Comparison of ENCODE assay signal across 8 cellular contexts in the genomic region with DNA sequence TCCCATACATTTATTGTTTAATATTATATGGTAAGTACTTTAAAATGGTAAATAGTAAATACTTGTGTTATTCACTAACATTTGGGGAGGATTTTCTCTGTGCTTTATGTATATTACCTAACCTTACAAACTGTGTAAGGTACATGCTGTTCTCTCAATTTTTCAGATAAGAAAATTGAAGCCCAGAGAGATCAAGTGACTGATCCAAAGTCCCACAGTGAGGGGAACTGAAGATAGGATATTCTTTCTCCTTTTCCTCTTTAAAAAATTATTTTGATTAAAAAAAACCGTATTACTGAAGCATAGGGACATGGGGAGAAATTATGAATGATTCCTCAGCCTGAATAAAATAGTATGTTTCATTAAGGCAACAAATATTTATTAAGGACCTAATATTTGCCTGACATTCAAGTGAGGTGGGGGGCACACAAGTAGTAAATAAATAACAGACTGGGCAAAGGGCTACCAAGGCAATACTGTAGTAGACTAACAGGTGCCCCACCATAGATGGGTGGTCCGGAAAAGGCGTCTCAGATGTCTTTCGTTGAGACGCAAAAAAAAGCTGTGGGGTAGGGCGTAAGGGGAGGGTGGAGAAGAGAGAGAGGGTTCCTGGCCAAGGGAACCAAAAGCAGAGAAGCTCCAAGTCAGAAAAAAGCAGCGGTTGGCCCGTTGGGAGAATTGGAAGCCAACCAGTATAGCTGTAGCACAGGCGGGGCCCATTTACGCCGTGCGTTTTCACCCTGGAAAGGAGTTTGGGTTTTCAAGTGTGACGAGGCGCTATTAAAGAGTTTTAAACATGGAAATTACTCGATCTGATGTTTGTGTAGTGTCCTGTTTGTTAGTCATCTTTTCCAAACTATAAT. TPM values are rescaled to one million over a fixed set of nuclear protein-coding genes. Genes with fewer than 3 reads are reported as not detected.
A peak's percentile ranks its signal among the peaks of the same experiment; 100 is the strongest.
DNase-seq lines count a peak whose midpoint lies in the region; ATAC-seq, FAIRE-seq and TF ChIP-seq lines count a peak whose summit lies in the region.

No MANE protein-coding gene starts in this region.

- no peak for TF ChIP-seq CTCF in bronchial epithelial cell (IDR thresholded peaks at IDR 0.05; ENCODE audit: insufficient read depth, low read length, severe bottlenecking)

- no peak for FAIRE-seq in bronchial epithelial cell (lab: Jason Lieb, UNC)

- ATAC-seq in HG03457 (IDR thresholded peaks at IDR 0.05; ENCODE audit: unreplicated experiment) (no peak), HG03521 (IDR thresholded peaks at IDR 0.05; ENCODE audit: unreplicated experiment) (no peak)

- H3K4me3 ChIP-seq in bronchial epithelial cell (ENCODE audit: low read depth, low read length): peak overlapping the region; percentile 91

- H3K36me3 ChIP-seq in bronchial epithelial cell (ENCODE audit: control insufficient read depth, insufficient read depth, low read length): no peaks in the 10 kb centered on the region

- H3K27me3 ChIP-seq in bronchial epithelial cell (ENCODE audit: control insufficient read depth, insufficient read depth, low read length): no peaks in the 10 kb centered on the region

- DNase-seq in GM03348 (ENCODE audit: low spot score) (peak; percentile 76), LHCN-M2 (ENCODE audit: low read depth) (peak; percentile 52), T-helper 9 cell (peak; percentile 25), bronchial epithelial cell (ENCODE audit: low read depth) (no peak), inferior parietal cortex (ENCODE audit: extremely low spot score) (peak; percentile 59)
- DNase-seq in stimulated activated CD4-positive, alpha-beta T cell treated with anti-CD3 and anti-CD28 coated beads, Interleukin-12 subunit alpha, Interleukin-12 subunit beta, amount 100 ng/mL, for 4 hours: peak; percentile 31

RNA-seq across cellular contexts. Expression of a gene that starts 0.9 kb away (rescaled TPM):
- total RNA-seq in LHCN-M2 (2014; rRNA removed) (13.3 and 16.1 TPM in 2 replicates), bronchial epithelial cell (9.5 and 9.6 TPM in 2 replicates)
- polyA plus RNA-seq in LHCN-M2 (2012): 5.0 TPM

RNA-seq across cellular contexts. Expression of a gene that starts 47.0 kb away (rescaled TPM):
- total RNA-seq in LHCN-M2 (2014; rRNA removed) (10.7 and 16.6 TPM in 2 replicates), bronchial epithelial cell (3.9 and 5.2 TPM in 2 replicates)
- 9.2 TPM for polyA plus RNA-seq in LHCN-M2 (2012)
